In genomic region chr2:42827647-42828486, GRCh38 we compare ENCODE assay signal across 1 cellular context.
TF ChIP-seq lines count a peak whose summit lies in the region.

No MANE protein-coding gene starts in this region.

TF ChIP-seq in HepG2, 621 proteins besides CTCF, POLR2A, EP300 and RAD21 (continued from another document and continues in another):
- TF ChIP-seq KIAA2018 (CRISPR knock-in tag; IDR thresholded peaks at IDR 0.05; ENCODE audit: borderline replicate concordance) (no peak), ZNF800 (CRISPR knock-in tag; IDR thresholded peaks at IDR 0.05) (0 out of 2 replicates have a peak, but pooled peaks have one; percentile 61), BORCS8-MEF2B (CRISPR knock-in tag; IDR thresholded peaks at IDR 0.05) (peak; percentile 84), TOPORS (CRISPR knock-in tag; IDR thresholded peaks at IDR 0.05) (peak; percentile 64; the same call in 1 of the 2 replicates), ZFP90 (CRISPR knock-in tag; IDR thresholded peaks at IDR 0.05; ENCODE audit: borderline replicate concordance) (peak; percentile 64; the same call in 1 of the 2 replicates), ZBTB34 (CRISPR knock-in tag; IDR thresholded peaks at IDR 0.05) (peak; percentile 82; the same call in 1 of the 2 replicates), MTA1 (CRISPR knock-in tag; IDR thresholded peaks at IDR 0.05; ENCODE audit: borderline replicate concordance) (no peak), ZNF691 (CRISPR knock-in tag; IDR thresholded peaks at IDR 0.05; ENCODE audit: borderline replicate concordance, low read depth) (peak; percentile 86; the same call in 1 of the 2 replicates), TFDP1 (CRISPR knock-in tag; IDR thresholded peaks at IDR 0.05; ENCODE audit: borderline replicate concordance) (no peak; the same call in 1 of the 2 replicates), ATF1 (CRISPR knock-in tag; IDR thresholded peaks at IDR 0.05) (no peak), ZMYM2 (CRISPR knock-in tag; IDR thresholded peaks at IDR 0.05) (no peak), ZFY (CRISPR knock-in tag; IDR thresholded peaks at IDR 0.05) (peak; percentile 61), ZNF275 (CRISPR knock-in tag; IDR thresholded peaks at IDR 0.05; ENCODE audit: borderline replicate concordance) (no peak), FOXO4 (CRISPR knock-in tag; conservative IDR thresholded peaks at IDR 0.05) (0 out of 2 replicates have a peak, but pooled peaks have one; percentile 57), ARID5B (CRISPR knock-in tag; IDR thresholded peaks at IDR 0.05) (peak; percentile 55; the same call in 1 of the 2 replicates), ZBTB2 (CRISPR knock-in tag; IDR thresholded peaks at IDR 0.05; ENCODE audit: low read depth) (no peak), ZNF234 (CRISPR knock-in tag; conservative IDR thresholded peaks at IDR 0.05) (no peak), ISL2 (CRISPR knock-in tag; IDR thresholded peaks at IDR 0.05) (0 out of 2 replicates have a peak, but pooled peaks have one; percentile 39), KDM2A (CRISPR knock-in tag; IDR thresholded peaks at IDR 0.05; ENCODE audit: borderline replicate concordance, low read depth) (peak; percentile 89), DR1 (CRISPR knock-in tag; IDR thresholded peaks at IDR 0.05) (0 out of 2 replicates have a peak, but pooled peaks have one; percentile 52), RCOR2 (CRISPR knock-in tag; IDR thresholded peaks at IDR 0.05) (no peak), RNF219 (CRISPR knock-in tag; IDR thresholded peaks at IDR 0.05) (no peak)
